In the genomic region with DNA sequence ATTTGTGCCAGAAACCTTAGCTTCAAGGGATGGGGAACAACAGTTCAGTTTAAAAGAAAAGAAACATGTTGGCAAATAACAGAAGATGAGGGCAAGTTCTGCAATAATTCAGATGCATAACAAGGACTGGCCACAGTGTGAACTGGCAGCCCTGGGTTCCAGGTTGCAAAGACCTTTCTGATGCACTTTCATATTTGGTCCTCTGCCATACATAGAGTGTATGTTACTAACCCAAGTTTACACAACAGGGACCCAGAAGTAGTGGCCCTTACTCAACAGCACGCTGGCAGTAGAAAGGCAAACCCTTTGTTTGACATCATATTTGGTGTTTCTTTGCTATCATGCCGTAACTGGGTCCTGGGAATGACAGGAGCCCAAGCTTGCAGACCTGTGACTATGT, we compare ENCODE assay signal across 23 cellular contexts.
"Had no signal": no experiment of that assay in that cellular context is flagged by ENCODE, and none has a peak within 500 bp of the region (broad histone marks: within the 10 kb centered on the region; RNA-seq: fewer than 3 reads in every experiment).

No MANE protein-coding gene starts in this region.

- H3K4me1 ChIP-seq: left lung, prostate gland, testis had no signal

- H3K36me3 ChIP-seq: brain microvascular endothelial cell, gastrocnemius medialis, prostate gland, right lobe of liver had no signal

- H3K4me2 ChIP-seq: smooth muscle cell had no signal

- H3K27me3 ChIP-seq: brain microvascular endothelial cell, gastrocnemius medialis, left lung, right lobe of liver, testis had no signal

- H3K27ac Mint-ChIP-seq: activated CD8-positive, alpha-beta memory T cell treated with anti-CD3 and anti-CD28 coated beads, Interleukin-2, amount 10 ng/mL, durations not matched to agents 7 days and 5 days had no signal

- H3K4me3 ChIP-seq: gastrocnemius medialis, left lung, prostate gland, right lobe of liver, smooth muscle cell, testis had no signal

- H3K4me3 Mint-ChIP-seq: activated CD8-positive, alpha-beta memory T cell treated with anti-CD3 and anti-CD28 coated beads, Interleukin-2, amount 10 ng/mL, durations not matched to agents 7 days and 5 days; activated naive CD8-positive, alpha-beta T cell; activated T-cell treated with anti-CD3 and anti-CD28 coated beads, Interleukin-2, amount 50 U/mL, for 24 hours; naive B cell; T-cell had no signal

- ATAC-seq: activated CD4-positive, CD25-positive, alpha-beta regulatory T cell treated with anti-CD3 and anti-CD28 coated beads, Interleukin-2, amount 50 U/mL, for 24 hours; activated CD8-positive, alpha-beta memory T cell treated with anti-CD3 and anti-CD28 coated beads, Interleukin-2, amount 10 ng/mL, durations not matched to agents 7 days and 5 days; gastrocnemius medialis; left lung; T-cell had no signal

- H3K27ac ChIP-seq: brain microvascular endothelial cell, left lung, prostate gland, right lobe of liver, testis had no signal

- H3K9me3 ChIP-seq: gastrocnemius medialis, prostate gland, right lobe of liver, testis had no signal

- DNase-seq: activated CD4-positive, alpha-beta T cell treated with anti-CD3 and anti-CD28 coated beads, Interleukin-2, amount 50 U/mL, for 4 hours; activated CD8-positive, alpha-beta memory T cell treated with anti-CD3 and anti-CD28 coated beads, Interleukin-2, amount 10 ng/mL, durations not matched to agents 7 days and 5 days; activated effector memory CD4-positive, alpha-beta T cell treated with Interleukin-2 at 50 U/mL for 16 hours; activated T-cell treated with anti-CD3 and anti-CD28 coated beads, Interleukin-2, amount 50 U/mL, for 24 hours; brain microvascular endothelial cell; dermis blood vessel endothelial cell; erythroblast; gastrocnemius medialis; left lung; mammary epithelial cell; naive B cell; occipital lobe; right lobe of liver; stimulated activated CD4-positive, alpha-beta T cell treated with anti-CD3 and anti-CD28 coated beads, Interleukin-4, amount 100 ng/mL, for 4 hours; stimulated activated CD8-positive, alpha-beta memory T cell treated with anti-CD3 and anti-CD28 coated beads, Interleukin-4, amount 100 ng/mL, for 48 hours; stimulated activated naive CD4-positive, alpha-beta T cell treated with Interleukin-2 at 50 U/mL for 16 hours; T-cell; T-helper 9 cell; testis had no signal

- H3K9me3 Mint-ChIP-seq: activated T-cell treated with anti-CD3 and anti-CD28 coated beads, Interleukin-2, amount 50 U/mL, for 24 hours; T-cell had no signal

- H3K27me3 Mint-ChIP-seq: activated CD8-positive, alpha-beta memory T cell treated with anti-CD3 and anti-CD28 coated beads, Interleukin-2, amount 10 ng/mL, durations not matched to agents 7 days and 5 days; activated naive CD8-positive, alpha-beta T cell; activated T-cell treated with anti-CD3 and anti-CD28 coated beads, Interleukin-2, amount 50 U/mL, for 24 hours; naive B cell; T-cell had no signal
